ENCODE assay signal across 17 cellular contexts in genomic region chr2:11757101-11757500, GRCh38. TPM values are rescaled to one million over a fixed set of nuclear protein-coding genes. Genes with fewer than 3 reads are reported as not detected.
DNase-seq lines count a peak whose midpoint lies in the region; ATAC-seq and TF ChIP-seq lines count a peak whose summit lies in the region.
"Had no signal": no experiment of that assay in that cellular context is flagged by ENCODE, and none has a peak within 500 bp of the region (broad histone marks: within the 10 kb centered on the region; RNA-seq: fewer than 3 reads in every experiment).

No MANE protein-coding gene starts in this region.

- intact Hi-C loops in activated CD4-positive, alpha-beta T cell treated with anti-CD3 and anti-CD28 coated beads, Interleukin-2, amount 10 ng/mL, durations not matched to agents 24 days and 14 days (cut with micrococcal nuclease) = loop anchor here (10.0 kb wide), 1 partner anchor 538 kb away; no protein-coding TSS in a partner anchor
- intact Hi-C loops in activated T-helper 2 cell treated with anti-CD3 and anti-CD28 coated beads, Interferon-gamma antibody, Interleukin-2, Interleukin-4, amounts not matched to agents 10 μg/mL and 5 μg/mL and 100 μg/mL, durations not matched to agents 14 hours and 24 hours and 36 hours (cut with micrococcal nuclease) = loop anchor here (10.0 kb wide), 3 partner anchors 172 to 1098 kb away; no protein-coding TSS in a partner anchor
- intact Hi-C loops in psoas muscle (cut with DNase I) = no loop called here

- no peaks in the 10 kb centered on the region for H3K36me3 ChIP-seq in psoas muscle (ENCODE audit: insufficient read depth in 1 of 2, low read depth in 1 of 2)
- H3K36me3 ChIP-seq: adrenal gland, thyroid gland had no signal

- H3K36me3 Mint-ChIP-seq in activated CD4-positive, alpha-beta T cell treated with anti-CD3 and anti-CD28 coated beads, Interleukin-2, amount 10 ng/mL, durations not matched to agents 24 days and 14 days (ENCODE audit: low read depth) = peaks cover 27% of the 10 kb centered on the region
- H3K36me3 Mint-ChIP-seq in activated T-helper 2 cell treated with anti-CD3 and anti-CD28 coated beads, Interferon-gamma antibody, Interleukin-2, Interleukin-4, amounts not matched to agents 10 μg/mL and 5 μg/mL and 100 μg/mL, durations not matched to agents 14 hours and 24 hours and 36 hours (ENCODE audit: low read depth) = peaks cover 37% of the 10 kb centered on the region

- H3K4me1 ChIP-seq in psoas muscle = peaks cover 53% of the 10 kb centered on the region

- no peak for ATAC-seq in psoas muscle
- no peak for ATAC-seq in HG02798 (IDR thresholded peaks at IDR 0.05; ENCODE audit: poor library complexity, unreplicated experiment)
- no peak for ATAC-seq in GM18519 (IDR thresholded peaks at IDR 0.05; ENCODE audit: low FRiP score, unreplicated experiment)
- ATAC-seq in HG03378 (IDR thresholded peaks at IDR 0.05; ENCODE audit: unreplicated experiment) = no peak

- H3K4me1 Mint-ChIP-seq in activated CD4-positive, alpha-beta T cell treated with anti-CD3 and anti-CD28 coated beads, Interleukin-2, amount 10 ng/mL, durations not matched to agents 24 days and 14 days = peaks cover 66% of the 10 kb centered on the region
- H3K4me1 Mint-ChIP-seq in activated T-helper 2 cell treated with anti-CD3 and anti-CD28 coated beads, Interferon-gamma antibody, Interleukin-2, Interleukin-4, amounts not matched to agents 10 μg/mL and 5 μg/mL and 100 μg/mL, durations not matched to agents 14 hours and 24 hours and 36 hours (ENCODE audit: low read depth) = peaks cover 59% of the 10 kb centered on the region

- peak overlapping the region; percentile 71 for H3K27ac Mint-ChIP-seq in activated CD4-positive, alpha-beta T cell treated with anti-CD3 and anti-CD28 coated beads, Interleukin-2, amount 10 ng/mL, durations not matched to agents 24 days and 14 days
- H3K27ac Mint-ChIP-seq in activated T-helper 2 cell treated with anti-CD3 and anti-CD28 coated beads, Interferon-gamma antibody, Interleukin-2, Interleukin-4, amounts not matched to agents 10 μg/mL and 5 μg/mL and 100 μg/mL, durations not matched to agents 14 hours and 24 hours and 36 hours = peak overlapping the region; percentile 42

- peak; percentile 70 for DNase-seq in activated CD4-positive, alpha-beta T cell treated with anti-CD3 and anti-CD28 coated beads, Interleukin-2, amount 10 ng/mL, durations not matched to agents 24 days and 14 days
- no peak for DNase-seq in activated CD4-positive, alpha-beta T cell treated with anti-CD3 and anti-CD28 coated beads for 1 hour
- DNase-seq in NCI-H1417 (lab: John Stamatoyannopoulos, UW) (peak; percentile 54 to 89 (median 88)), psoas muscle (no peak)
- no peak for DNase-seq in activated T-helper 2 cell treated with anti-CD3 and anti-CD28 coated beads, Interferon-gamma antibody, Interleukin-2, Interleukin-4, amounts not matched to agents 10 μg/mL and 5 μg/mL and 100 μg/mL, durations not matched to agents 14 hours and 24 hours and 36 hours (ENCODE audit: low spot score)
- DNase-seq: activated CD4-positive, alpha-beta T cell treated with anti-CD3 and anti-CD28 coated beads, Interleukin-2, amount 50 U/mL, for 4 hours; adrenal gland; glutamatergic neuron; NCI-H2227 treated with DMSO at 0.1 percent for 48 hours; Peyer's patch; posterior cingulate gyrus; stimulated activated CD4-positive, alpha-beta T cell treated with anti-CD3 and anti-CD28 coated beads, Interleukin-12 subunit alpha, Interleukin-12 subunit beta, amount 100 ng/mL, for 4 hours; thyroid gland had no signal

- TF ChIP-seq CTCF in psoas muscle (IDR thresholded peaks at IDR 0.05) = no peak

- H3K9me3 Mint-ChIP-seq in activated CD4-positive, alpha-beta T cell treated with anti-CD3 and anti-CD28 coated beads, Interleukin-2, amount 10 ng/mL, durations not matched to agents 24 days and 14 days = no peaks in the 10 kb centered on the region
- no peaks in the 10 kb centered on the region for H3K9me3 Mint-ChIP-seq in activated T-helper 2 cell treated with anti-CD3 and anti-CD28 coated beads, Interferon-gamma antibody, Interleukin-2, Interleukin-4, amounts not matched to agents 10 μg/mL and 5 μg/mL and 100 μg/mL, durations not matched to agents 14 hours and 24 hours and 36 hours

- WGBS in psoas muscle, 3 donors = 45 to 68% (median 48%) methylated on average over 4 of the region's 4 CpGs

- H3K27me3 Mint-ChIP-seq in activated CD4-positive, alpha-beta T cell treated with anti-CD3 and anti-CD28 coated beads, Interleukin-2, amount 10 ng/mL, durations not matched to agents 24 days and 14 days = no peaks in the 10 kb centered on the region
- H3K27me3 Mint-ChIP-seq in activated T-helper 2 cell treated with anti-CD3 and anti-CD28 coated beads, Interferon-gamma antibody, Interleukin-2, Interleukin-4, amounts not matched to agents 10 μg/mL and 5 μg/mL and 100 μg/mL, durations not matched to agents 14 hours and 24 hours and 36 hours (ENCODE audit: low read depth) = no peaks in the 10 kb centered on the region

- peak overlapping the region; percentile 51 for H3K27ac ChIP-seq in psoas muscle
- H3K27ac ChIP-seq: adrenal gland, epithelial cell of prostate had no signal

- no peaks in the 10 kb centered on the region for H3K9me3 ChIP-seq in psoas muscle
- H3K9me3 ChIP-seq: adrenal gland, Peyer's patch, thyroid gland had no signal

- H3K4me3 Mint-ChIP-seq in activated CD4-positive, alpha-beta T cell treated with anti-CD3 and anti-CD28 coated beads, Interleukin-2, amount 10 ng/mL, durations not matched to agents 24 days and 14 days = peak overlapping the region; percentile 53
- no peak overlapping the region for H3K4me3 Mint-ChIP-seq in activated T-helper 2 cell treated with anti-CD3 and anti-CD28 coated beads, Interferon-gamma antibody, Interleukin-2, Interleukin-4, amounts not matched to agents 10 μg/mL and 5 μg/mL and 100 μg/mL, durations not matched to agents 14 hours and 24 hours and 36 hours (ENCODE audit: low read depth)

- H3K4me3 ChIP-seq in psoas muscle = no peak overlapping the region
- H3K4me3 ChIP-seq: adrenal gland, Peyer's patch, thyroid gland had no signal

- no peaks in the 10 kb centered on the region for H3K27me3 ChIP-seq in psoas muscle (ENCODE audit: insufficient read depth in 3 of 3, low read length in 2 of 3)
- H3K27me3 ChIP-seq: adrenal gland, Peyer's patch, thyroid gland had no signal

RNA-seq across cellular contexts. Expression of gene LPIN1, which starts 10.7 kb away (rescaled TPM):
- 46.3 and 52.3 TPM in 2 replicates for total RNA-seq in activated CD4-positive, alpha-beta T cell treated with anti-CD3 and anti-CD28 coated beads, Interleukin-2, amount 10 ng/mL, durations not matched to agents 24 days and 14 days
- total RNA-seq in activated T-helper 2 cell treated with anti-CD3 and anti-CD28 coated beads, Interferon-gamma antibody, Interleukin-2, Interleukin-4, amounts not matched to agents 10 μg/mL and 5 μg/mL and 100 μg/mL, durations not matched to agents 14 hours and 24 hours and 36 hours = 42.9 and 48.8 TPM in 2 replicates
- 100 to 1,000 TPM; 109 to 382 (median 250) TPM for total RNA-seq in psoas muscle
- polyA plus RNA-seq in psoas muscle = 100 to 1,000 TPM in 2 of 3 donors, 10 to 100 TPM in 1; 82.0 to 291 (median 146) TPM

Comparison
In these comparisons a context has a peak if more than half of its experiments do, and no peak if none do; other contexts are left out.
1. DNase-seq: peak in activated CD4-positive, alpha-beta T cell treated with anti-CD3 and anti-CD28 coated beads, Interleukin-2, amount 10 ng/mL, durations not matched to agents 24 days and 14 days (single experiment) and NCI-H1417 (3 of 3); none in activated CD4-positive, alpha-beta T cell treated with anti-CD3 and anti-CD28 coated beads for 1 hour (single experiment), activated T-helper 2 cell treated with anti-CD3 and anti-CD28 coated beads, Interferon-gamma antibody, Interleukin-2, Interleukin-4, amounts not matched to agents 10 μg/mL and 5 μg/mL and 100 μg/mL, durations not matched to agents 14 hours and 24 hours and 36 hours (single experiment) and psoas muscle (0 of 2).
2. intact Hi-C loops: an anchor here in activated CD4-positive, alpha-beta T cell treated with anti-CD3 and anti-CD28 coated beads, Interleukin-2, amount 10 ng/mL, durations not matched to agents 24 days and 14 days (10.0 kb wide) and activated T-helper 2 cell treated with anti-CD3 and anti-CD28 coated beads, Interferon-gamma antibody, Interleukin-2, Interleukin-4, amounts not matched to agents 10 μg/mL and 5 μg/mL and 100 μg/mL, durations not matched to agents 14 hours and 24 hours and 36 hours (10.0 kb wide); none called in psoas muscle.